ENCODE assay signal across 22 cellular contexts in genomic region chr4:147136308-147136707, GRCh38.
DNase-seq lines count a peak whose midpoint lies in the region; ATAC-seq, FAIRE-seq and TF ChIP-seq lines count a peak whose summit lies in the region.
"Had no signal": no experiment of that assay in that cellular context is flagged by ENCODE, and none has a peak within 500 bp of the region (broad histone marks: within the 10 kb centered on the region; RNA-seq: fewer than 3 reads in every experiment).

No MANE protein-coding gene starts in this region.

- no TSS peak for BruUV-seq in HepG2 (replicated peaks; lab: Mats Ljungman, UMichigan)

- H3K9me3 ChIP-seq in liver (ENCODE audit: control insufficient read depth in 4 of 4, low read length in 3 of 4) (no peaks in the 10 kb centered on the region), HepG2 (ENCODE audit: low read length) (no peaks in the 10 kb centered on the region), heart left ventricle (no peaks in the 10 kb centered on the region)

- DNase-seq in HepG2 (ENCODE audit: low spot score), result no peak
- peak in 3 of 5 donors; percentile 26 to 37 (median 27) for DNase-seq in heart left ventricle
- DNase-seq in non-pigmented ciliary epithelial cell (ENCODE audit: low read depth), result peak; percentile 26
- no peak for DNase-seq in foreskin keratinocyte
- no peak for DNase-seq in GDM1 (lab: John Stamatoyannopoulos, UW)
- DNase-seq: activated CD4-positive, alpha-beta T cell treated with anti-CD3 and anti-CD28 coated beads, Interleukin-2, amount 10 ng/mL, durations not matched to agents 7 days and 5 days; activated naive CD4-positive, alpha-beta T cell treated with anti-CD3 and anti-CD28 coated beads, Interleukin-2, amount 50 U/mL, for 16 hours; CD4-positive, CD25-positive, alpha-beta regulatory T cell; DND-41; GM23248; left colon; MV-4-11; naive thymus-derived CD4-positive, alpha-beta T cell; NCI-H2081; NCI-H526; stimulated activated CD4-positive, alpha-beta T cell treated with anti-CD3 and anti-CD28 coated beads, Interleukin-2, amount 100 ng/mL, for 48 hours had no signal

- TF ChIP-seq EP300 in HepG2 (IDR thresholded peaks at IDR 0.05; ENCODE audit: low read depth in 2 of 2, low read length in 2 of 2), result no peak
- TF ChIP-seq EP300 in HepG2 (CRISPR knock-in tag; IDR thresholded peaks at IDR 0.05; ENCODE audit: borderline replicate concordance), result no peak

- H3K4me2 ChIP-seq in HepG2 (ENCODE audit: low read depth, low read length), result no peak overlapping the region

- CTCF ChIA-PET in HepG2 (lab: Yijun Ruan, JAX; ENCODE audit: low intra/inter-chr PET ratio, low total read pairs), result no interaction called here

- no peaks in the 10 kb centered on the region for H3K36me3 ChIP-seq in liver (ENCODE audit: control insufficient read depth in 4 of 4, insufficient read depth in 3 of 4, low read depth in 1 of 4, low read length in 3 of 4)
- no peaks in the 10 kb centered on the region for H3K36me3 ChIP-seq in HepG2 (replicated peaks in 1 of 2; ENCODE audit: control insufficient read depth in 1 of 2, insufficient read depth in 2 of 2, low read length in 2 of 2)
- no peaks in the 10 kb centered on the region for H3K36me3 ChIP-seq in heart left ventricle

- H3K4me3 ChIP-seq in liver (ENCODE audit: low read depth in 1 of 3, low read length in 3 of 3) (no peak overlapping the region), HepG2 (replicated peaks in 1 of 3; ENCODE audit: insufficient read depth in 1 of 3, low read depth in 2 of 3, low read length in 3 of 3) (no peak overlapping the region), heart left ventricle (no peak overlapping the region)
- H3K4me3 ChIP-seq: GM23248 had no signal

- in situ Hi-C loops in HepG2 (cut with HindIII; ENCODE audit: extremely low pct_ligation_motif_present, low pct_unique_long_range_greater_than_20kb), result no loop called here

- intact Hi-C loops in HepG2 (cut with micrococcal nuclease; ENCODE audit: unreplicated experiment) (no loop called here), heart left ventricle (cut with DNase I) (no loop called here)

- 31% methylated on average over 3 of the region's 3 CpGs for WGBS in liver
- WGBS in HepG2 (ENCODE audit: low lambda C conversion rate), result 11% methylated on average over 3 of the region's 3 CpGs
- WGBS in heart left ventricle, 4 donors, result 46 to 59% (median 54%) methylated on average over 3 of the region's 3 CpGs

- H3K9ac ChIP-seq in liver (ENCODE audit: low read depth in 1 of 2, low read length in 2 of 2) (no peak overlapping the region), HepG2 (ENCODE audit: insufficient read depth, low read depth, low read length) (no peak overlapping the region)
- H3K9ac ChIP-seq: GM23248 had no signal

- ATAC-seq in HepG2, result no peak
- ATAC-seq in heart left ventricle, result peak in 3 of 4 donors; percentile 32 to 67 (median 51)
- ATAC-seq in foreskin keratinocyte, result no peak
- no peak for ATAC-seq in HG02938 (IDR thresholded peaks at IDR 0.05; ENCODE audit: unreplicated experiment)
- ATAC-seq in HG02678 (IDR thresholded peaks at IDR 0.05; ENCODE audit: unreplicated experiment), result no peak
- ATAC-seq: left colon; naive thymus-derived CD4-positive, alpha-beta T cell; SK-N-SH treated with all-trans-retinoic acid at 6 μM for 48 hours had no signal

- H3K4me1 ChIP-seq in liver (ENCODE audit: control insufficient read depth in 4 of 4, insufficient read depth in 4 of 4, low read length in 3 of 4) (peaks cover 0 to 4% (median 0%) of the 10 kb centered on the region in 4 donors), HepG2 (ENCODE audit: insufficient read depth, low read length) (no peaks in the 10 kb centered on the region), heart left ventricle (peaks cover 0 to 18% (median 0%) of the 10 kb centered on the region in 12 donors), foreskin keratinocyte (no peaks in the 10 kb centered on the region)

- H3K79me2 ChIP-seq in HepG2 (ENCODE audit: insufficient read depth, low read length), result no peaks in the 10 kb centered on the region

- TF ChIP-seq CTCF in liver (IDR thresholded peaks at IDR 0.05; ENCODE audit: low read depth, low read length, missing input control) (no peak), HepG2 (CRISPR knock-in tag; IDR thresholded peaks at IDR 0.05) (no peak), heart left ventricle (IDR thresholded peaks at IDR 0.05) (no peak), foreskin keratinocyte (conservative IDR thresholded peaks at IDR 0.05) (no peak)

- H3K27ac ChIP-seq in liver (ENCODE audit: low read depth in 1 of 2, low read length in 2 of 2) (peak overlapping the region; percentile 2 to 36), HepG2 (ENCODE audit: extremely low read length, insufficient read depth, low read length) (no peak overlapping the region), heart left ventricle (peak overlapping the region in 6 of 12 donors; percentile 5 to 63 (median 48)), foreskin keratinocyte (no peak overlapping the region)
- H3K27ac ChIP-seq: GM23248 had no signal

- no peak for FAIRE-seq in HepG2 (lab: Jason Lieb, UNC)
- FAIRE-seq: A204.1, endothelial cell of umbilical vein had no signal

- H4K20me1 ChIP-seq in HepG2 (ENCODE audit: insufficient read depth, low read length), result no peaks in the 10 kb centered on the region

- H3K27me3 ChIP-seq in liver (ENCODE audit: control insufficient read depth in 4 of 4, insufficient read depth in 4 of 4, low read length in 3 of 4) (no peaks in the 10 kb centered on the region), HepG2 (ENCODE audit: control insufficient read depth in 1 of 2, insufficient read depth in 2 of 2, low read length in 2 of 2) (no peaks in the 10 kb centered on the region), heart left ventricle (no peaks in the 10 kb centered on the region), foreskin keratinocyte (peaks cover 13% of the 10 kb centered on the region)

- peak in 1 of 2 donors; percentile 12 for TF ChIP-seq RAD21 in liver (IDR thresholded peaks at IDR 0.05)
- TF ChIP-seq RAD21 in HepG2 (CRISPR knock-in tag; IDR thresholded peaks at IDR 0.05), result no peak

- no peak for TF ChIP-seq POLR2A in HepG2 (IDR thresholded peaks at IDR 0.05; ENCODE audit: insufficient read depth in 1 of 2, low read depth in 2 of 2, low read length in 2 of 2)
- TF ChIP-seq POLR2A in heart left ventricle (IDR thresholded peaks at IDR 0.05), result no peak

- POLR2A ChIA-PET in HepG2 (lab: Yijun Ruan, JAX), result no interaction called here

- H2AFZ ChIP-seq in HepG2 (ENCODE audit: low read length), result no peak overlapping the region
- H2AFZ ChIP-seq: GM23248 had no signal

TF ChIP-seq in liver, 16 proteins besides CTCF, POLR2A, EP300 and RAD21 (continues in another document):
- TF ChIP-seq, protein P1, sequence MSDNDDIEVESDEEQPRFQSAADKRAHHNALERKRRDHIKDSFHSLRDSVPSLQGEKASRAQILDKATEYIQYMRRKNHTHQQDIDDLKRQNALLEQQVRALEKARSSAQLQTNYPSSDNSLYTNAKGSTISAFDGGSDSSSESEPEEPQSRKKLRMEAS (IDR thresholded peaks at IDR 0.05), result no peak
- TF ChIP-seq GABPA (IDR thresholded peaks at IDR 0.05 in 1 of 2, conservative IDR thresholded peaks at IDR 0.05 in 1 of 2), result no peak
- peak; percentile 87 for TF ChIP-seq NR2F2 (IDR thresholded peaks at IDR 0.05)

TF ChIP-seq in HepG2, 621 proteins besides CTCF, POLR2A, EP300 and RAD21 (continues in another document):
- TF ChIP-seq FOXM1 (CRISPR knock-in tag; IDR thresholded peaks at IDR 0.05) (no peak), MATR3 (CRISPR knock-in tag; IDR thresholded peaks at IDR 0.05) (no peak), JUN (CRISPR knock-in tag; IDR thresholded peaks at IDR 0.05) (no peak), ZNF709 (CRISPR knock-in tag; IDR thresholded peaks at IDR 0.05) (no peak), ESRRA (CRISPR knock-in tag; IDR thresholded peaks at IDR 0.05; ENCODE audit: low read depth) (no peak), POLR2AphosphoS5 (IDR thresholded peaks at IDR 0.05; ENCODE audit: low read depth, low read length) (no peak), FOSL2 (CRISPR knock-in tag; IDR thresholded peaks at IDR 0.05) (no peak), DPF2 (CRISPR knock-in tag; IDR thresholded peaks at IDR 0.05; ENCODE audit: borderline replicate concordance, low read depth) (no peak), ATF7 (IDR thresholded peaks at IDR 0.05) (no peak), ATF7 (CRISPR knock-in tag; IDR thresholded peaks at IDR 0.05) (no peak)
- TF ChIP-seq, protein P2, sequence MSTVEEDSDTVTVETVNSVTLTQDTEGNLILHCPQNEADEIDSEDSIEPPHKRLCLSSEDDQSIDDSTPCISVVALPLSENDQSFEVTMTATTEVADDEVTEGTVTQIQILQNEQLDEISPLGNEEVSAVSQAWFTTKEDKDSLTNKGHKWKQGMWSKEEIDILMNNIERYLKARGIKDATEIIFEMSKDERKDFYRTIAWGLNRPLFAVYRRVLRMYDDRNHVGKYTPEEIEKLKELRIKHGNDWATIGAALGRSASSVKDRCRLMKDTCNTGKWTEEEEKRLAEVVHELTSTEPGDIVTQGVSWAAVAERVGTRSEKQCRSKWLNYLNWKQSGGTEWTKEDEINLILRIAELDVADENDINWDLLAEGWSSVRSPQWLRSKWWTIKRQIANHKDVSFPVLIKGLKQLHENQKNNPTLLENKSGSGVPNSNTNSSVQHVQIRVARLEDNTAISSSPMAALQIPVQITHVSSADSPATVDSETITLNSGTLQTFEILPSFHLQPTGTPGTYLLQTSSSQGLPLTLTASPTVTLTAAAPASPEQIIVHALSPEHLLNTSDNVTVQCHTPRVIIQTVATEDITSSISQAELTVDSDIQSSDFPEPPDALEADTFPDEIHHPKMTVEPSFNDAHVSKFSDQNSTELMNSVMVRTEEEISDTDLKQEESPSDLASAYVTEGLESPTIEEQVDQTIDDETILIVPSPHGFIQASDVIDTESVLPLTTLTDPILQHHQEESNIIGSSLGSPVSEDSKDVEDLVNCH (CRISPR knock-in tag; IDR thresholded peaks at IDR 0.05), result no peak

Comparison
In these comparisons a context has a peak if more than half of its experiments do, and no peak if none do; other contexts are left out.
1. H3K27ac ChIP-seq: peak in liver (2 of 2); none in HepG2 (single experiment) and foreskin keratinocyte (single experiment).
2. ATAC-seq: peak in heart left ventricle (3 of 4); none in HepG2 (single experiment), foreskin keratinocyte (single experiment), HG02938 (single experiment) and HG02678 (single experiment).
3. DNase-seq: peak in heart left ventricle (3 of 5) and non-pigmented ciliary epithelial cell (single experiment); none in HepG2 (single experiment), foreskin keratinocyte (0 of 2) and GDM1 (single experiment).